In genomic region chr15:63719281-63719680, GRCh38 we compare ENCODE assay signal across 1 cellular context.
TF ChIP-seq lines count a peak whose summit lies in the region.

No MANE protein-coding gene starts in this region.

TF ChIP-seq in IMR-90, 13 proteins besides CTCF, POLR2A, EP300 and RAD21:
- TF ChIP-seq CEBPB (IDR thresholded peaks at IDR 0.05; ENCODE audit: low read depth, low read length) (no peak), BHLHE40 (IDR thresholded peaks at IDR 0.05; ENCODE audit: low read depth, low read length) (no peak), RCOR1 (IDR thresholded peaks at IDR 0.05; ENCODE audit: insufficient replicate concordance, low read length) (no peak)
